In genomic region chr2:69773201-69773600, GRCh38 we compare ENCODE assay signal across 9 cellular contexts. TPM values are rescaled to one million over a fixed set of nuclear protein-coding genes. Genes with fewer than 3 reads are reported as not detected.
DNase-seq lines count a peak whose midpoint lies in the region; ATAC-seq and TF ChIP-seq lines count a peak whose summit lies in the region.
"Had no signal": no experiment of that assay in that cellular context is flagged by ENCODE, and none has a peak within 500 bp of the region (broad histone marks: within the 10 kb centered on the region; RNA-seq: fewer than 3 reads in every experiment).

No MANE protein-coding gene starts in this region.

- H3K4me3 Mint-ChIP-seq in WTC11, result no peak overlapping the region
- H3K4me3 Mint-ChIP-seq in stimulated activated naive CD8-positive, alpha-beta T cell treated with anti-CD3 and anti-CD28 coated beads, Interleukin-15, Interleukin-2, amounts not matched to agents 100 ng/mL and 50 ng/mL, for 24 hours, result peak overlapping the region; percentile 18

- CTCF ChIA-PET in WTC11 (lab: Charles Lee), result interaction anchor here (2.0 kb wide), 1 partner anchor 48 kb away, joined by 7 read pairs; no protein-coding TSS in a partner anchor

- H3K4me1 Mint-ChIP-seq in WTC11, result peaks cover 58% of the 10 kb centered on the region
- H3K4me1 Mint-ChIP-seq in stimulated activated naive CD8-positive, alpha-beta T cell treated with anti-CD3 and anti-CD28 coated beads, Interleukin-15, Interleukin-2, amounts not matched to agents 100 ng/mL and 50 ng/mL, for 24 hours (ENCODE audit: low read depth), result peaks cover 74% of the 10 kb centered on the region

- H3K27me3 Mint-ChIP-seq in WTC11 (ENCODE audit: low read depth), result no peaks in the 10 kb centered on the region
- H3K27me3 Mint-ChIP-seq in stimulated activated naive CD8-positive, alpha-beta T cell treated with anti-CD3 and anti-CD28 coated beads, Interleukin-15, Interleukin-2, amounts not matched to agents 100 ng/mL and 50 ng/mL, for 24 hours, result no peaks in the 10 kb centered on the region

- TF ChIP-seq CTCF in WTC11 (IDR thresholded peaks at IDR 0.05), result no peak
- TF ChIP-seq CTCF in fibroblast of mammary gland (conservative IDR thresholded peaks at IDR 0.05; ENCODE audit: control insufficient read depth, insufficient read depth, low read depth, low read length), result no peak

- TF ChIP-seq POLR2A in GM18505 (IDR thresholded peaks at IDR 0.05; ENCODE audit: borderline replicate concordance, extremely low read depth, insufficient read depth, insufficient read length), result no peak

- H3K4me3 ChIP-seq in fibroblast of mammary gland (ENCODE audit: control insufficient read depth, low read depth, low read length), result no peak overlapping the region
- H3K4me3 ChIP-seq: BLaER1 treated with 17β-estradiol and CSF1 and Interleukin-3, amounts not matched to agents 10 nM and 100 nM had no signal

- peaks cover 12% of the 10 kb centered on the region for H3K9me3 Mint-ChIP-seq in WTC11
- H3K9me3 Mint-ChIP-seq in stimulated activated naive CD8-positive, alpha-beta T cell treated with anti-CD3 and anti-CD28 coated beads, Interleukin-15, Interleukin-2, amounts not matched to agents 100 ng/mL and 50 ng/mL, for 24 hours, result no peaks in the 10 kb centered on the region

- POLR2A ChIA-PET in WTC11 (lab: Charles Lee), result no interaction called here

- ATAC-seq in WTC11, result 0 out of 2 replicates have a peak, but pooled peaks have one; percentile 11
- ATAC-seq in GM18505 (IDR thresholded peaks at IDR 0.05; ENCODE audit: unreplicated experiment), result no peak
- ATAC-seq in GM21528 (IDR thresholded peaks at IDR 0.05; ENCODE audit: low FRiP score, unreplicated experiment), result no peak

- peak overlapping the region; percentile 87 for H3K27ac Mint-ChIP-seq in WTC11
- H3K27ac Mint-ChIP-seq in stimulated activated naive CD8-positive, alpha-beta T cell treated with anti-CD3 and anti-CD28 coated beads, Interleukin-15, Interleukin-2, amounts not matched to agents 100 ng/mL and 50 ng/mL, for 24 hours, result peak overlapping the region; percentile 81

- H3K36me3 Mint-ChIP-seq in WTC11, result peaks cover 9% of the 10 kb centered on the region
- peaks cover 4% of the 10 kb centered on the region for H3K36me3 Mint-ChIP-seq in stimulated activated naive CD8-positive, alpha-beta T cell treated with anti-CD3 and anti-CD28 coated beads, Interleukin-15, Interleukin-2, amounts not matched to agents 100 ng/mL and 50 ng/mL, for 24 hours (ENCODE audit: low read depth)

- DNase-seq in activated T-cell treated with anti-CD3 and anti-CD28 coated beads for 24 hours (ENCODE audit: low read depth), result peak; percentile 10
- no peak for DNase-seq in activated T-cell treated with anti-CD3 and anti-CD28 coated beads, Interleukin-2, amount 50 U/mL, for 48 hours
- DNase-seq in WTC11 (ENCODE audit: low spot score), result no peak
- peak; percentile 73 for DNase-seq in fibroblast of mammary gland (ENCODE audit: low read depth)
- no peak for DNase-seq in iPS-NIHi11 (ENCODE audit: low spot score)

TF ChIP-seq in WTC11, 78 proteins besides CTCF, POLR2A, EP300 and RAD21 (continues in another document):
- no peak for TF ChIP-seq USF2 (CRISPR knock-in tag; IDR thresholded peaks at IDR 0.05)
- TF ChIP-seq HMGA2 (CRISPR knock-in tag; IDR thresholded peaks at IDR 0.05), result no peak
- TF ChIP-seq NFE2L1 (CRISPR knock-in tag; IDR thresholded peaks at IDR 0.05), result no peak
- no peak for TF ChIP-seq RORB (CRISPR knock-in tag; IDR thresholded peaks at IDR 0.05)
- no peak for TF ChIP-seq CBFB (CRISPR knock-in tag; IDR thresholded peaks at IDR 0.05; ENCODE audit: low read depth)
- TF ChIP-seq E2F5 (CRISPR knock-in tag; IDR thresholded peaks at IDR 0.05), result no peak
- TF ChIP-seq USF1 (CRISPR knock-in tag; IDR thresholded peaks at IDR 0.05), result no peak
- TF ChIP-seq, protein P1, sequence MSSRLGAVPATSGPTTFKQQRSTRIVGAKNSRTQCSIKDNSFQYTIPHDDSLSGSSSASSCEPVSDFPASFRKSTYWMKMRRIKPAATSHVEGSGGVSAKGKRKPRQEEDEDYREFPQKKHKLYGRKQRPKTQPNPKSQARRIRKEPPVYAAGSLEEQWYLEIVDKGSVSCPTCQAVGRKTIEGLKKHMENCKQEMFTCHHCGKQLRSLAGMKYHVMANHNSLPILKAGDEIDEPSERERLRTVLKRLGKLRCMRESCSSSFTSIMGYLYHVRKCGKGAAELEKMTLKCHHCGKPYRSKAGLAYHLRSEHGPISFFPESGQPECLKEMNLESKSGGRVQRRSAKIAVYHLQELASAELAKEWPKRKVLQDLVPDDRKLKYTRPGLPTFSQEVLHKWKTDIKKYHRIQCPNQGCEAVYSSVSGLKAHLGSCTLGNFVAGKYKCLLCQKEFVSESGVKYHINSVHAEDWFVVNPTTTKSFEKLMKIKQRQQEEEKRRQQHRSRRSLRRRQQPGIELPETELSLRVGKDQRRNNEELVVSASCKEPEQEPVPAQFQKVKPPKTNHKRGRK (CRISPR knock-in tag; IDR thresholded peaks at IDR 0.05; ENCODE audit: borderline replicate concordance), result no peak
- no peak for TF ChIP-seq GRHL2 (CRISPR knock-in tag; IDR thresholded peaks at IDR 0.05; ENCODE audit: insufficient replicate concordance, severe bottlenecking)
- TF ChIP-seq MAX (CRISPR knock-in tag; IDR thresholded peaks at IDR 0.05), result no peak
- TF ChIP-seq, protein P2, sequence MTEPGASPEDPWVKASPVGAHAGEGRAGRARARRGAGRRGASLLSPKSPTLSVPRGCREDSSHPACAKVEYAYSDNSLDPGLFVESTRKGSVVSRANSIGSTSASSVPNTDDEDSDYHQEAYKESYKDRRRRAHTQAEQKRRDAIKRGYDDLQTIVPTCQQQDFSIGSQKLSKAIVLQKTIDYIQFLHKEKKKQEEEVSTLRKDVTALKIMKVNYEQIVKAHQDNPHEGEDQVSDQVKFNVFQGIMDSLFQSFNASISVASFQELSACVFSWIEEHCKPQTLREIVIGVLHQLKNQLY (CRISPR knock-in tag; IDR thresholded peaks at IDR 0.05), result no peak
- TF ChIP-seq NFYB (CRISPR knock-in tag; conservative IDR thresholded peaks at IDR 0.05; ENCODE audit: low read depth), result no peak
- no peak for TF ChIP-seq MXD4 (CRISPR knock-in tag; IDR thresholded peaks at IDR 0.05; ENCODE audit: borderline replicate concordance)
- no peak for TF ChIP-seq ATF6 (CRISPR knock-in tag; IDR thresholded peaks at IDR 0.05)
- TF ChIP-seq ZNF671 (CRISPR knock-in tag; IDR thresholded peaks at IDR 0.05), result no peak
- no peak for TF ChIP-seq GTF2I (CRISPR knock-in tag; conservative IDR thresholded peaks at IDR 0.05)
- TF ChIP-seq ZNF423 (CRISPR knock-in tag; IDR thresholded peaks at IDR 0.05), result no peak

RNA-seq across cellular contexts. Expression of gene ANXA4, which starts 31.3 kb away (rescaled TPM):
- total RNA-seq in WTC11 (2021), result 9.5 to 13.6 TPM (median 12.3 TPM) in 3 replicates

RNA-seq across cellular contexts. Expression of gene GMCL1, which starts 56.3 kb away (rescaled TPM):
- 17.2 to 21.6 TPM (median 20.5 TPM) in 3 replicates for total RNA-seq in WTC11 (2021)

Comparison
In these comparisons a context has a peak if more than half of its experiments do, and no peak if none do; other contexts are left out.
1. DNase-seq: peak in activated T-cell treated with anti-CD3 and anti-CD28 coated beads for 24 hours (single experiment) and fibroblast of mammary gland (single experiment); none in activated T-cell treated with anti-CD3 and anti-CD28 coated beads, Interleukin-2, amount 50 U/mL, for 48 hours (0 of 2), WTC11 (single experiment) and iPS-NIHi11 (single experiment).